In genomic region chr2:32357545-32358482, GRCh38 we compare ENCODE assay signal across 8 cellular contexts. TPM values are rescaled to one million over a fixed set of nuclear protein-coding genes. Genes with fewer than 3 reads are reported as not detected.
A peak's percentile ranks its signal among the peaks of the same experiment; 100 is the strongest.
DNase-seq lines count a peak whose midpoint lies in the region; ATAC-seq lines count a peak whose summit lies in the region.

No MANE protein-coding gene starts in this region.

- peaks cover 34% of the 10 kb centered on the region for H3K36me3 Mint-ChIP-seq in activated CD4-positive, alpha-beta T cell treated with anti-CD3 and anti-CD28 coated beads, Interleukin-2, amount 10 ng/mL, durations not matched to agents 24 days and 14 days (ENCODE audit: low read depth)

- ATAC-seq in GM19455 (IDR thresholded peaks at IDR 0.05; ENCODE audit: unreplicated experiment): peak; percentile 17

- no peaks in the 10 kb centered on the region for H3K27me3 Mint-ChIP-seq in activated CD4-positive, alpha-beta T cell treated with anti-CD3 and anti-CD28 coated beads, Interleukin-2, amount 10 ng/mL, durations not matched to agents 24 days and 14 days

- H3K27me3 ChIP-seq in endocrine pancreas (ENCODE audit: control insufficient read depth, insufficient read depth, low read length) (no peaks in the 10 kb centered on the region), mononuclear cell (ENCODE audit: insufficient read depth, low read length) (no peaks in the 10 kb centered on the region)

- no peaks in the 10 kb centered on the region for H3K9me3 Mint-ChIP-seq in activated CD4-positive, alpha-beta T cell treated with anti-CD3 and anti-CD28 coated beads, Interleukin-2, amount 10 ng/mL, durations not matched to agents 24 days and 14 days

- H3K4me1 ChIP-seq in endocrine pancreas (ENCODE audit: control insufficient read depth, insufficient read depth, low read length) (peaks cover 23% of the 10 kb centered on the region), mononuclear cell (ENCODE audit: insufficient read depth, low read length) (peaks cover 36% of the 10 kb centered on the region)

- H3K4me3 ChIP-seq in endocrine pancreas (ENCODE audit: control insufficient read depth, insufficient read depth, low read length): peak overlapping the region; percentile 76
- H3K4me3 ChIP-seq in mononuclear cell (ENCODE audit: low read length): peak overlapping the region; percentile 97

- H3K9me3 ChIP-seq in endocrine pancreas (ENCODE audit: control insufficient read depth, low read length): no peaks in the 10 kb centered on the region
- H3K9me3 ChIP-seq in mononuclear cell (ENCODE audit: low read depth, low read length): no peaks in the 10 kb centered on the region

- H3K9ac ChIP-seq in endocrine pancreas (ENCODE audit: control insufficient read depth, insufficient read depth, low read length): peak overlapping the region; percentile 94

- peak; percentile 30 for DNase-seq in CD1c-positive myeloid dendritic cell (ENCODE audit: extremely low spot score)
- DNase-seq in HT1080 (ENCODE audit: low read depth): peak; percentile 11
- peak; percentile 82 for DNase-seq in activated CD4-positive, alpha-beta T cell treated with anti-CD3 and anti-CD28 coated beads, Interleukin-2, amount 10 ng/mL, durations not matched to agents 24 days and 14 days
- peak; percentile 5 to 10 for DNase-seq in stimulated activated CD8-positive, alpha-beta memory T cell treated with anti-CD3 and anti-CD28 coated beads, Interleukin-7, amount 100 ng/mL, for 48 hours (ENCODE audit: extremely low read depth in 1 of 2, low read depth in 1 of 2)
- DNase-seq in effector CD4-positive, alpha-beta T cell: no peak

- H3K27ac Mint-ChIP-seq in activated CD4-positive, alpha-beta T cell treated with anti-CD3 and anti-CD28 coated beads, Interleukin-2, amount 10 ng/mL, durations not matched to agents 24 days and 14 days: peak overlapping the region; percentile 93

- no peaks in the 10 kb centered on the region for H3K36me3 ChIP-seq in endocrine pancreas (ENCODE audit: control insufficient read depth, insufficient read depth, low read length)

- peak overlapping the region; percentile 92 for H3K4me3 Mint-ChIP-seq in activated CD4-positive, alpha-beta T cell treated with anti-CD3 and anti-CD28 coated beads, Interleukin-2, amount 10 ng/mL, durations not matched to agents 24 days and 14 days

- peaks cover 31% of the 10 kb centered on the region for H3K4me1 Mint-ChIP-seq in activated CD4-positive, alpha-beta T cell treated with anti-CD3 and anti-CD28 coated beads, Interleukin-2, amount 10 ng/mL, durations not matched to agents 24 days and 14 days

- intact Hi-C loops in activated CD4-positive, alpha-beta T cell treated with anti-CD3 and anti-CD28 coated beads, Interleukin-2, amount 10 ng/mL, durations not matched to agents 24 days and 14 days (cut with micrococcal nuclease): loop anchor here (1.0 to 5.0 kb wide), 4 partner anchors 193 to 1239 kb away; partner anchors contain the start of genes FAM98A, MEMO1, SLC30A6 and SPAST

RNA-seq across cellular contexts. Expression of gene BIRC6, which starts 1.0 kb away (rescaled TPM):
- total RNA-seq in HT1080 (2014; rRNA removed; shearing (Covaris generic)): 54.2 and 55.4 TPM in 2 replicates
- polyA plus RNA-seq in HT1080 (2015; cell fraction: cytosol; rRNA removed): 20.2 and 23.2 TPM in 2 replicates
- 104 TPM in 2 replicates for polyA plus RNA-seq in HT1080 (2015; cell fraction: nucleus; rRNA removed)
- 101 and 105 TPM in 2 replicates for total RNA-seq in activated CD4-positive, alpha-beta T cell treated with anti-CD3 and anti-CD28 coated beads, Interleukin-2, amount 10 ng/mL, durations not matched to agents 24 days and 14 days
- total RNA-seq in mononuclear cell: 298 TPM
